ENCODE assay signal across 9 cellular contexts in the genomic region with DNA sequence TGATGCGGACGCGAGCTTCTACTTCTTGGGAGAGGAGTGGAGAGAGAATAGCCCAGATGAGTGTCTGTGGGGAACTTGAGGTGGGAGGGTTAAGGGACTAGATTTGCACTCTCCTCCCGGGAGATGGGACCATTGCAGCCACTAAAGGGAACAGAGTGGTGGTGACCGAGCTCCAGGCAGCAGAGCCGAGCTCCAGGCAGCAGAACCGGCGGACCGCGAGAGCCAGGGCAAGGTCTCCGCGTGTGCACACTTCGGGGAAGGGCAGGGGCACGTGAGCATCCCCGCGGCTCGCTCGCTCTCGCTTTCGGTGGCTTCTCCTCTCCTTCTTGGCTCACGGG. TPM values are rescaled to one million over a fixed set of nuclear protein-coding genes. Genes with fewer than 3 reads are reported as not detected.
DNase-seq lines count a peak whose midpoint lies in the region; ATAC-seq, FAIRE-seq and TF ChIP-seq lines count a peak whose summit lies in the region.
"Had no signal": no experiment of that assay in that cellular context is flagged by ENCODE, and none has a peak within 500 bp of the region (broad histone marks: within the 10 kb centered on the region; RNA-seq: fewer than 3 reads in every experiment).

No MANE protein-coding gene starts in this region.

- H3K27ac ChIP-seq in right cardiac atrium (ENCODE audit: low read length): no peak overlapping the region
- H3K27ac ChIP-seq in skin epidermis: no peak overlapping the region
- no peak overlapping the region for H3K27ac ChIP-seq in RWPE1

- H3K27ac Mint-ChIP-seq in activated B cell treated with CpG ODN at 0.5 μM for 24 hours: no peak overlapping the region

- H3K9me3 Mint-ChIP-seq in activated B cell treated with CpG ODN at 0.5 μM for 24 hours: no peaks in the 10 kb centered on the region

- H3K4me3 ChIP-seq in right cardiac atrium (ENCODE audit: low read length) (peak overlapping the region; percentile 81), skin epidermis (peak overlapping the region; percentile 32 to 53 (median 42))

- H3K27me3 Mint-ChIP-seq in activated B cell treated with CpG ODN at 0.5 μM for 24 hours: peaks cover 61% of the 10 kb centered on the region

- H3K4me1 Mint-ChIP-seq in activated B cell treated with CpG ODN at 0.5 μM for 24 hours: peaks cover 17% of the 10 kb centered on the region

- CTCF ChIA-PET in HEK293T (lab: Yijun Ruan, JAX) (interaction anchor here (1.2 to 1.3 kb wide), 2 partner anchors 9 to 58 kb away, joined by 4 to 5 read pairs; no protein-coding TSS in a partner anchor), activated B cell treated with CpG ODN at 0.5 μM for 24 hours (lab: Charles Lee) (no interaction called here), RWPE1 (lab: Yijun Ruan, JAX) (interaction anchor here (1.6 kb wide), 1 partner anchor 9 kb away, joined by 4 read pairs; no protein-coding TSS in a partner anchor)

- peaks cover 6% of the 10 kb centered on the region for H3K4me1 ChIP-seq in right cardiac atrium (ENCODE audit: control insufficient read depth, insufficient read depth, low read length)

- H3K36me3 Mint-ChIP-seq in activated B cell treated with CpG ODN at 0.5 μM for 24 hours (ENCODE audit: low read depth): no peaks in the 10 kb centered on the region

- intact Hi-C loops in activated B cell treated with CpG ODN at 0.5 μM for 24 hours (cut with micrococcal nuclease) (no loop called here), right cardiac atrium (cut with DNase I) (no loop called here)

- WGBS in right cardiac atrium: 2% methylated on average over 21 of the region's 21 CpGs

- peak; percentile 10 for ATAC-seq in activated B cell treated with CpG ODN at 0.5 μM for 24 hours (ENCODE audit: low read depth)
- peak; percentile 23 to 42 for ATAC-seq in right cardiac atrium
- ATAC-seq in HG02610 (IDR thresholded peaks at IDR 0.05; ENCODE audit: unreplicated experiment): no peak

- peak overlapping the region; percentile 75 for H3K4me3 Mint-ChIP-seq in activated B cell treated with CpG ODN at 0.5 μM for 24 hours

- FAIRE-seq in D721Med (lab: Jason Lieb, UNC): no peak
- FAIRE-seq: islet of Langerhans had no signal

- peak; percentile 38 for DNase-seq in HEK293T (ENCODE audit: extremely low spot score)
- DNase-seq in activated B cell treated with CpG ODN at 0.5 μM for 24 hours: no peak
- no peak for DNase-seq in right cardiac atrium
- no peak for DNase-seq in D721Med (ENCODE audit: insufficient read length, low spot score)
- no peak for DNase-seq in NCI-H345 treated with DMSO at 0.1 percent for 48 hours (lab: John Stamatoyannopoulos, UW; ENCODE audit: unreplicated experiment)
- no peak for DNase-seq in RWPE1 (ENCODE audit: low spot score)

- POLR2A ChIA-PET in HEK293T (lab: Yijun Ruan, JAX) (interaction anchor here (0.8 to 4.0 kb wide), 7 partner anchors 8 to 90 kb away, joined by 3 to 24 read pairs (median 4); partner anchors contain the start of genes PARP16 and RNU5B-1), activated B cell treated with CpG ODN at 0.5 μM for 24 hours (lab: Charles Lee) (interaction anchor here (1.0 kb wide), 1 partner anchor 72 kb away, joined by 3 read pairs; the partner anchor contains the start of gene RNU5B-1), RWPE1 (lab: Yijun Ruan, JAX; ENCODE audit: low non-redundant PET) (interaction anchor here (0.5 kb wide), 1 partner anchor 1014 kb away, joined by 6 read pairs; no protein-coding TSS in a partner anchor)

- no peaks in the 10 kb centered on the region for H3K27me3 ChIP-seq in right cardiac atrium (ENCODE audit: control insufficient read depth, insufficient read depth)

- no peaks in the 10 kb centered on the region for H3K9me3 ChIP-seq in right cardiac atrium (ENCODE audit: control insufficient read depth, low read length)

- TF ChIP-seq CTCF in activated B cell treated with CpG ODN at 0.5 μM for 24 hours (IDR thresholded peaks at IDR 0.05) (no peak), D721Med (IDR thresholded peaks at IDR 0.05; ENCODE audit: insufficient read depth, missing control alignments) (no peak), RWPE1 (conservative IDR thresholded peaks at IDR 0.05; ENCODE audit: low read depth) (no peak)

TF ChIP-seq in HEK293T, 16 proteins besides CTCF, POLR2A, EP300 and RAD21:
- no peak for TF ChIP-seq FOXK2 (IDR thresholded peaks at IDR 0.05)
- no peak for TF ChIP-seq FOXM1 (IDR thresholded peaks at IDR 0.05; ENCODE audit: borderline replicate concordance)
- TF ChIP-seq FOXA1 (IDR thresholded peaks at IDR 0.05): no peak
- no peak for TF ChIP-seq CTBP1 (IDR thresholded peaks at IDR 0.05; ENCODE audit: borderline replicate concordance)
- no peak for TF ChIP-seq LEF1 (IDR thresholded peaks at IDR 0.05; ENCODE audit: borderline replicate concordance)
- TF ChIP-seq SP1 (IDR thresholded peaks at IDR 0.05): no peak
- no peak for TF ChIP-seq HDGF (IDR thresholded peaks at IDR 0.05; ENCODE audit: borderline replicate concordance)
- TF ChIP-seq TARDBP (IDR thresholded peaks at IDR 0.05): no peak
- TF ChIP-seq ELF4 (IDR thresholded peaks at IDR 0.05): no peak
- no peak for TF ChIP-seq BHLHE40 (IDR thresholded peaks at IDR 0.05; ENCODE audit: borderline replicate concordance)
- TF ChIP-seq SUZ12 (IDR thresholded peaks at IDR 0.05): no peak
- no peak for TF ChIP-seq ZNF384 (IDR thresholded peaks at IDR 0.05)
- no peak for TF ChIP-seq L3MBTL2 (conservative IDR thresholded peaks at IDR 0.05)
TF ChIP-seq in HEK293T: peak in this region for 0.

RNA-seq across cellular contexts. Expression of gene IGDCC3, which starts 1.1 kb away (rescaled TPM):
- total RNA-seq in activated B cell treated with CpG ODN at 0.5 μM for 24 hours (not detected in 2 replicates), right cardiac atrium (under 1 TPM in 2 of 4 donors, not detected in 2; 0.09 to 0.14 TPM)
- polyA plus RNA-seq in right cardiac atrium: 0.09 TPM

RNA-seq across cellular contexts. Expression of gene IGDCC4, which starts 46.0 kb away (rescaled TPM):
- not detected in 2 replicates for total RNA-seq in activated B cell treated with CpG ODN at 0.5 μM for 24 hours
- total RNA-seq in right cardiac atrium: 1 to 10 TPM; 1.6 to 5.3 (median 4.4) TPM
- polyA plus RNA-seq in right cardiac atrium: 2.2 TPM
